Comparison of ENCODE assay signal across 8 cellular contexts in genomic region chr16:58026139-58026704, GRCh38. TPM values are rescaled to one million over a fixed set of nuclear protein-coding genes. Genes with fewer than 3 reads are reported as not detected.
DNase-seq lines count a peak whose midpoint lies in the region; ATAC-seq and TF ChIP-seq lines count a peak whose summit lies in the region.

No MANE protein-coding gene starts in this region.

- H3K4me3 ChIP-seq in gastroesophageal sphincter: peak overlapping the region; percentile 68 to 84

- peak overlapping the region; percentile 52 to 89 (median 86) for H3K27ac ChIP-seq in gastroesophageal sphincter

- no peak for TF ChIP-seq POLR2A in gastroesophageal sphincter (IDR thresholded peaks at IDR 0.05)

- H3K27me3 ChIP-seq in gastroesophageal sphincter: no peaks in the 10 kb centered on the region

- TF ChIP-seq CTCF in gastroesophageal sphincter (IDR thresholded peaks at IDR 0.05) (peak in 2 of 4 experiments; percentile 11 to 22), osteocyte (IDR thresholded peaks at IDR 0.05) (peak; percentile 20)

- H3K27ac Mint-ChIP-seq in osteocyte (ENCODE audit: unreplicated experiment): no peak overlapping the region

- H3K27me3 Mint-ChIP-seq in activated T-cell treated with anti-CD3 and anti-CD28 coated beads, Interleukin-2, amount 50 U/mL, for 4 hours (ENCODE audit: low read depth): peaks cover 10% of the 10 kb centered on the region
- H3K27me3 Mint-ChIP-seq in osteocyte (ENCODE audit: unreplicated experiment): peaks cover 8% of the 10 kb centered on the region

- H3K9me3 Mint-ChIP-seq in activated T-cell treated with anti-CD3 and anti-CD28 coated beads, Interleukin-2, amount 50 U/mL, for 4 hours: no peaks in the 10 kb centered on the region
- no peaks in the 10 kb centered on the region for H3K9me3 Mint-ChIP-seq in osteocyte (ENCODE audit: unreplicated experiment)

- H3K36me3 ChIP-seq in gastroesophageal sphincter: no peaks in the 10 kb centered on the region

- WGBS in gastroesophageal sphincter (ENCODE audit: low coverage in 1 of 2), 2 donors: no CpG with 5 or more reads among the region's 65 CpGs

- peaks cover 0 to 93% (median 31%) of the 10 kb centered on the region in 3 donors for H3K4me1 ChIP-seq in gastroesophageal sphincter

- no peak for TF ChIP-seq EP300 in gastroesophageal sphincter (IDR thresholded peaks at IDR 0.05)

- peak; percentile 29 to 31 for ATAC-seq in activated T-cell treated with anti-CD3 and anti-CD28 coated beads, Interleukin-2, amount 50 U/mL, for 4 hours
- ATAC-seq in gastroesophageal sphincter: peak; percentile 40
- no peak for ATAC-seq in GM19351 (IDR thresholded peaks at IDR 0.05; ENCODE audit: unreplicated experiment)
- no peak for ATAC-seq in GM18870 (IDR thresholded peaks at IDR 0.05; ENCODE audit: unreplicated experiment)

- DNase-seq in NCI-H2227 (lab: John Stamatoyannopoulos, UW; ENCODE audit: unreplicated experiment) (peak; percentile 44), NCI-H2227 treated with DMSO at 0.1 percent for 48 hours (lab: John Stamatoyannopoulos, UW) (no peak), HT-29 (ENCODE audit: low spot score) (peak; percentile 45), osteocyte (ENCODE audit: extremely low spot score, unreplicated experiment) (no peak)
- DNase-seq in activated T-cell treated with anti-CD3 and anti-CD28 coated beads, Interleukin-2, amount 50 U/mL, for 4 hours: no peak

- H3K9me3 ChIP-seq in gastroesophageal sphincter: no peaks in the 10 kb centered on the region

- peaks cover 10% of the 10 kb centered on the region for H3K4me1 Mint-ChIP-seq in activated T-cell treated with anti-CD3 and anti-CD28 coated beads, Interleukin-2, amount 50 U/mL, for 4 hours (ENCODE audit: low read depth)
- peaks cover 14% of the 10 kb centered on the region for H3K4me1 Mint-ChIP-seq in osteocyte (ENCODE audit: unreplicated experiment)

- H3K4me3 Mint-ChIP-seq in activated T-cell treated with anti-CD3 and anti-CD28 coated beads, Interleukin-2, amount 50 U/mL, for 4 hours: no peak overlapping the region
- H3K4me3 Mint-ChIP-seq in osteocyte (ENCODE audit: unreplicated experiment): peak overlapping the region; percentile 63

- no peaks in the 10 kb centered on the region for H3K36me3 Mint-ChIP-seq in activated T-cell treated with anti-CD3 and anti-CD28 coated beads, Interleukin-2, amount 50 U/mL, for 4 hours (ENCODE audit: insufficient read depth)
- H3K36me3 Mint-ChIP-seq in osteocyte (ENCODE audit: unreplicated experiment): no peaks in the 10 kb centered on the region

RNA-seq across cellular contexts. Expression of gene MMP15, which starts 0.7 kb away (rescaled TPM):
- total RNA-seq in HT-29 (2014; rRNA removed; shearing (Covaris generic)): 75.9 and 94.1 TPM in 2 replicates
- total RNA-seq in activated T-cell treated with anti-CD3 and anti-CD28 coated beads, Interleukin-2, amount 50 U/mL, for 4 hours: 1 to 10 TPM in 1 of 3 donors, under 1 TPM in 2; 0.76 to 1.0 (median 0.95) TPM
- 10 to 100 TPM in 2 of 4 donors, 1 to 10 TPM in 2; 2.0 to 12.8 (median 8.0) TPM for total RNA-seq in gastroesophageal sphincter
- 4.9 and 5.2 TPM in 2 replicates for total RNA-seq in osteocyte

RNA-seq across cellular contexts. Expression of gene USB1, which starts 25.0 kb away (rescaled TPM):
- 18.8 and 24.4 TPM in 2 replicates for total RNA-seq in HT-29 (2014; rRNA removed; shearing (Covaris generic))
- 10 to 100 TPM; 75.0 to 78.8 (median 75.7) TPM for total RNA-seq in activated T-cell treated with anti-CD3 and anti-CD28 coated beads, Interleukin-2, amount 50 U/mL, for 4 hours
- 10 to 100 TPM; 18.2 to 87.1 (median 27.6) TPM for total RNA-seq in gastroesophageal sphincter
- 43.4 and 45.5 TPM in 2 replicates for total RNA-seq in osteocyte

RNA-seq across cellular contexts. Expression of gene ZNF319, which starts 25.8 kb away (rescaled TPM):
- 1.5 and 2.0 TPM in 2 replicates for total RNA-seq in HT-29 (2014; rRNA removed; shearing (Covaris generic))
- total RNA-seq in activated T-cell treated with anti-CD3 and anti-CD28 coated beads, Interleukin-2, amount 50 U/mL, for 4 hours: 1 to 10 TPM; 8.1 to 9.0 (median 8.3) TPM
- 10 to 100 TPM in 1 of 4 donors, 1 to 10 TPM in 3; 4.4 to 16.0 (median 8.0) TPM for total RNA-seq in gastroesophageal sphincter
- 11.9 and 14.9 TPM in 2 replicates for total RNA-seq in osteocyte

RNA-seq across cellular contexts. Expression of gene CNGB1, which starts 55.3 kb away (rescaled TPM):
- total RNA-seq in HT-29 (2014; rRNA removed; shearing (Covaris generic)): not detected in 2 replicates
- total RNA-seq in activated T-cell treated with anti-CD3 and anti-CD28 coated beads, Interleukin-2, amount 50 U/mL, for 4 hours: not detected
- total RNA-seq in gastroesophageal sphincter (under 1 TPM in 2 of 4 donors, not detected in 2; 0.15 to 0.67 TPM), osteocyte (not detected in 2 replicates)

Comparison
In these comparisons a context has a peak if more than half of its experiments do, and no peak if none do; other contexts are left out.
1. DNase-seq: peak in NCI-H2227 (single experiment) and HT-29 (single experiment); none in NCI-H2227 treated with DMSO at 0.1 percent for 48 hours (single experiment), activated T-cell treated with anti-CD3 and anti-CD28 coated beads, Interleukin-2, amount 50 U/mL, for 4 hours (single experiment) and osteocyte (single experiment).
2. ATAC-seq: peak in activated T-cell treated with anti-CD3 and anti-CD28 coated beads, Interleukin-2, amount 50 U/mL, for 4 hours (2 of 2) and gastroesophageal sphincter (single experiment); none in GM19351 (single experiment) and GM18870 (single experiment).